ENCODE assay signal across 38 cellular contexts in the genomic region with DNA sequence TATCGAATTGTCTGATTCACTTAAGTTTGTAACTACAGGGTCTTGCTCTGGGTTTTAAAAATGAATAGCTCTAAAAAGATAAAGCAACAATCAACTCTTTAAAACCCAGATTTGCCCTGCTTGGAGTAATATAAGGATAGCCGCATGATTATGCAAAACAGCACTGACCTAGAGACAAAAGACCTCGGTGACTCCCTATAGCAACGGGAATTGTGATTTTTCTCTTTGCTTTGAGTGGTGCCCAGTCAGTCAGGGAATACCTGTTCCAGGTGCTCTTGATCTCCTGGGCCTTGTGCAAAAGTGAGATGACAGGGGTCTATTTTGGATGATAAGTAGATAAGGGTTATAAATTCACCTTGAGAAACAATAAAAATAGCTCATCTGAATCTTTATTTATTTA.
"Had no signal": no experiment of that assay in that cellular context is flagged by ENCODE, and none has a peak within 500 bp of the region (broad histone marks: within the 10 kb centered on the region; RNA-seq: fewer than 3 reads in every experiment).

No MANE protein-coding gene starts in this region.

- H3K36me3 Mint-ChIP-seq: activated CD8-positive, alpha-beta memory T cell treated with anti-CD3 and anti-CD28 coated beads, Interleukin-2, amount 10 ng/mL, durations not matched to agents 7 days and 5 days; activated naive CD4-positive, alpha-beta T cell treated with anti-CD3 and anti-CD28 coated beads, Interleukin-2, amount 10 ng/mL, durations not matched to agents 7 days and 5 days; activated naive CD8-positive, alpha-beta T cell treated with anti-CD3 and anti-CD28 coated beads, Interleukin-2, amount 10 ng/mL, durations not matched to agents 7 days and 5 days; brain had no signal

- H3K9me3 Mint-ChIP-seq: activated CD4-positive, alpha-beta memory T cell treated with anti-CD3 and anti-CD28 coated beads, Interleukin-2, amount 10 ng/mL, durations not matched to agents 7 days and 5 days; activated naive CD4-positive, alpha-beta T cell treated with anti-CD3 and anti-CD28 coated beads, Interleukin-2, amount 10 ng/mL, durations not matched to agents 7 days and 5 days; activated T-cell treated with anti-CD3 and anti-CD28 coated beads, Interleukin-2, amount 50 U/mL, for 24 hours had no signal

- FAIRE-seq: bronchial epithelial cell, TTC549 had no signal

- H3K9me3 ChIP-seq: ascending aorta had no signal

- H3K4me1 ChIP-seq: ascending aorta had no signal

- H3K27me3 Mint-ChIP-seq: activated CD4-positive, alpha-beta memory T cell treated with anti-CD3 and anti-CD28 coated beads, Interleukin-2, amount 10 ng/mL, durations not matched to agents 7 days and 5 days; activated CD4-positive, alpha-beta T cell treated with anti-CD3 and anti-CD28 coated beads, Interleukin-2, amount 10 ng/mL, durations not matched to agents 7 days and 5 days; activated CD8-positive, alpha-beta memory T cell treated with anti-CD3 and anti-CD28 coated beads, Interleukin-2, amount 10 ng/mL, durations not matched to agents 7 days and 5 days; activated naive CD4-positive, alpha-beta T cell treated with anti-CD3 and anti-CD28 coated beads, Interleukin-2, amount 10 ng/mL, durations not matched to agents 7 days and 5 days; activated naive CD8-positive, alpha-beta T cell; activated naive CD8-positive, alpha-beta T cell treated with anti-CD3 and anti-CD28 coated beads, Interleukin-2, amount 10 ng/mL, durations not matched to agents 7 days and 5 days; activated naive CD8-positive, alpha-beta T cell treated with anti-CD3 and anti-CD28 coated beads, Interleukin-2, amount 50 U/mL, for 24 hours; brain; central memory CD8-positive, alpha-beta T cell had no signal

- H3K4me1 Mint-ChIP-seq: activated CD4-positive, alpha-beta memory T cell treated with anti-CD3 and anti-CD28 coated beads, Interleukin-2, amount 10 ng/mL, durations not matched to agents 7 days and 5 days; activated CD4-positive, alpha-beta T cell treated with anti-CD3 and anti-CD28 coated beads for 36 hours; activated CD4-positive, alpha-beta T cell treated with anti-CD3 and anti-CD28 coated beads, Interleukin-2, amount 10 ng/mL, durations not matched to agents 7 days and 5 days; activated CD8-positive, alpha-beta memory T cell treated with anti-CD3 and anti-CD28 coated beads, Interleukin-2, amount 10 ng/mL, durations not matched to agents 7 days and 5 days; activated naive CD4-positive, alpha-beta T cell treated with anti-CD3 and anti-CD28 coated beads, Interleukin-2, amount 10 ng/mL, durations not matched to agents 7 days and 5 days; activated naive CD4-positive, alpha-beta T cell treated with anti-CD3 and anti-CD28 coated beads, Interleukin-2, amount 50 U/mL, for 24 hours; activated naive CD8-positive, alpha-beta T cell treated with anti-CD3 and anti-CD28 coated beads, Interleukin-2, amount 10 ng/mL, durations not matched to agents 7 days and 5 days; activated naive CD8-positive, alpha-beta T cell treated with anti-CD3 and anti-CD28 coated beads, Interleukin-2, amount 50 U/mL, for 24 hours; brain; central memory CD8-positive, alpha-beta T cell had no signal

- H3K27ac Mint-ChIP-seq: activated CD4-positive, alpha-beta memory T cell treated with anti-CD3 and anti-CD28 coated beads, Interleukin-2, amount 10 ng/mL, durations not matched to agents 7 days and 5 days; activated CD4-positive, alpha-beta T cell treated with anti-CD3 and anti-CD28 coated beads for 36 hours; activated CD4-positive, alpha-beta T cell treated with anti-CD3 and anti-CD28 coated beads, Interleukin-2, amount 10 ng/mL, durations not matched to agents 7 days and 5 days; activated CD8-positive, alpha-beta memory T cell treated with anti-CD3 and anti-CD28 coated beads, Interleukin-2, amount 10 ng/mL, durations not matched to agents 7 days and 5 days; activated CD8-positive, alpha-beta T cell treated with anti-CD3 and anti-CD28 coated beads, Interleukin-2, amount 10 ng/mL, durations not matched to agents 7 days and 5 days; activated naive CD4-positive, alpha-beta T cell treated with anti-CD3 and anti-CD28 coated beads, Interleukin-2, amount 10 ng/mL, durations not matched to agents 7 days and 5 days; activated naive CD4-positive, alpha-beta T cell treated with anti-CD3 and anti-CD28 coated beads, Interleukin-2, amount 50 U/mL, for 24 hours; activated naive CD8-positive, alpha-beta T cell; activated naive CD8-positive, alpha-beta T cell treated with anti-CD3 and anti-CD28 coated beads, Interleukin-2, amount 10 ng/mL, durations not matched to agents 7 days and 5 days; activated naive CD8-positive, alpha-beta T cell treated with anti-CD3 and anti-CD28 coated beads, Interleukin-2, amount 50 U/mL, for 24 hours; activated T-cell treated with anti-CD3 and anti-CD28 coated beads, Interleukin-2, amount 50 U/mL, for 24 hours; activated T-helper 2 cell treated with anti-CD3 and anti-CD28 coated beads, Interferon-gamma antibody, Interleukin-2, Interleukin-4, amounts not matched to agents 10 μg/mL and 5 μg/mL and 100 μg/mL, durations not matched to agents 14 hours and 24 hours and 36 hours; brain; T-helper 1 cell treated with Interleukin-12 subunit alpha and Interleukin-12 subunit beta and Interleukin-4 antibody, amounts not matched to agents 30 μg/mL and 1 μg/mL, for 36 hours; T-helper 2 cell treated with Interferon-gamma antibody and Interleukin-4, amounts not matched to agents 5 μg/mL and 100 μg/mL, for 36 hours had no signal

- H3K27ac ChIP-seq: ascending aorta, cardiac muscle cell, VCaP had no signal

- H3K4me3 Mint-ChIP-seq: activated CD4-positive, alpha-beta memory T cell treated with anti-CD3 and anti-CD28 coated beads, Interleukin-2, amount 10 ng/mL, durations not matched to agents 7 days and 5 days; activated CD4-positive, alpha-beta T cell treated with anti-CD3 and anti-CD28 coated beads for 36 hours; activated CD4-positive, alpha-beta T cell treated with anti-CD3 and anti-CD28 coated beads, Interleukin-2, amount 10 ng/mL, durations not matched to agents 7 days and 5 days; activated CD8-positive, alpha-beta memory T cell treated with anti-CD3 and anti-CD28 coated beads, Interleukin-2, amount 10 ng/mL, durations not matched to agents 7 days and 5 days; activated CD8-positive, alpha-beta T cell treated with anti-CD3 and anti-CD28 coated beads, Interleukin-2, amount 10 ng/mL, durations not matched to agents 7 days and 5 days; activated naive CD4-positive, alpha-beta T cell treated with anti-CD3 and anti-CD28 coated beads, Interleukin-2, amount 10 ng/mL, durations not matched to agents 7 days and 5 days; activated naive CD4-positive, alpha-beta T cell treated with anti-CD3 and anti-CD28 coated beads, Interleukin-2, amount 50 U/mL, for 24 hours; activated naive CD8-positive, alpha-beta T cell; activated naive CD8-positive, alpha-beta T cell treated with anti-CD3 and anti-CD28 coated beads, Interleukin-2, amount 10 ng/mL, durations not matched to agents 7 days and 5 days; activated naive CD8-positive, alpha-beta T cell treated with anti-CD3 and anti-CD28 coated beads, Interleukin-2, amount 50 U/mL, for 24 hours; activated T-cell treated with anti-CD3 and anti-CD28 coated beads, Interleukin-2, amount 50 U/mL, for 24 hours; brain; central memory CD8-positive, alpha-beta T cell; T-helper 1 cell treated with Interleukin-12 subunit alpha and Interleukin-12 subunit beta and Interleukin-4 antibody, amounts not matched to agents 30 μg/mL and 1 μg/mL, for 36 hours; T-helper 2 cell treated with Interferon-gamma antibody and Interleukin-4, amounts not matched to agents 5 μg/mL and 100 μg/mL, for 36 hours had no signal

- ATAC-seq: activated CD4-positive, alpha-beta T cell treated with anti-CD3 and anti-CD28 coated beads for 36 hours; activated CD4-positive, CD25-positive, alpha-beta regulatory T cell treated with anti-CD3 and anti-CD28 coated beads, Interleukin-2, amount 50 U/mL, for 24 hours; activated CD8-positive, alpha-beta memory T cell treated with anti-CD3 and anti-CD28 coated beads, Interleukin-2, amount 10 ng/mL, durations not matched to agents 7 days and 5 days; activated CD8-positive, alpha-beta T cell treated with anti-CD3 and anti-CD28 coated beads, Interleukin-2, amount 10 ng/mL, durations not matched to agents 7 days and 5 days; activated naive CD8-positive, alpha-beta T cell treated with anti-CD3 and anti-CD28 coated beads, Interleukin-2, amount 50 U/mL, for 24 hours had no signal

- H3K27me3 ChIP-seq: ascending aorta, cardiac muscle cell had no signal

- DNase-seq: activated CD4-positive, alpha-beta memory T cell treated with anti-CD3 and anti-CD28 coated beads, Interleukin-2, amount 10 ng/mL, durations not matched to agents 7 days and 5 days; activated CD4-positive, alpha-beta T cell treated with anti-CD3 and anti-CD28 coated beads for 1 hour; activated CD4-positive, alpha-beta T cell treated with anti-CD3 and anti-CD28 coated beads for 36 hours; activated CD4-positive, alpha-beta T cell treated with anti-CD3 and anti-CD28 coated beads for 48 hours; activated CD4-positive, alpha-beta T cell treated with anti-CD3 and anti-CD28 coated beads, Interleukin-2, amount 10 ng/mL, durations not matched to agents 7 days and 5 days; activated CD4-positive, alpha-beta T cell treated with anti-CD3 and anti-CD28 coated beads, Interleukin-2, amount 50 U/mL, for 48 hours; activated CD4-positive, CD25-positive, alpha-beta regulatory T cell; activated CD8-positive, alpha-beta memory T cell treated with anti-CD3 and anti-CD28 coated beads for 24 hours; activated CD8-positive, alpha-beta memory T cell treated with anti-CD3 and anti-CD28 coated beads, Interleukin-2, amount 10 ng/mL, durations not matched to agents 7 days and 5 days; activated CD8-positive, alpha-beta memory T cell treated with anti-CD3 and anti-CD28 coated beads, Interleukin-2, amount 50 U/mL, for 48 hours; activated CD8-positive, alpha-beta T cell treated with anti-CD3 and anti-CD28 coated beads, Interleukin-2, amount 10 ng/mL, durations not matched to agents 7 days and 5 days; activated effector memory CD4-positive, alpha-beta T cell treated with Interleukin-2 at 50 U/mL for 16 hours; activated gamma-delta T cell; activated naive CD4-positive, alpha-beta T cell treated with anti-CD3 and anti-CD28 coated beads, Interleukin-2, amount 10 ng/mL, durations not matched to agents 7 days and 5 days; activated naive CD4-positive, alpha-beta T cell treated with Interleukin-2 at 50 U/mL for 16 hours; activated naive CD8-positive, alpha-beta T cell treated with anti-CD3 and anti-CD28 coated beads, Interleukin-2, amount 10 ng/mL, durations not matched to agents 7 days and 5 days; activated naive CD8-positive, alpha-beta T cell treated with anti-CD3 and anti-CD28 coated beads, Interleukin-2, amount 50 U/mL, for 24 hours; activated T-cell treated with anti-CD3 and anti-CD28 coated beads, Interleukin-2, amount 50 U/mL, for 24 hours; activated T-cell treated with anti-CD3 and anti-CD28 coated beads, Interleukin-2, amount 50 U/mL, for 48 hours; amygdala; anterior cingulate cortex; caudate nucleus; T-helper 1 cell; T-helper 2 cell; T-helper 9 cell had no signal

- H3K36me3 ChIP-seq: ascending aorta, cardiac muscle cell had no signal

- H3K4me3 ChIP-seq: ascending aorta, cardiac muscle cell had no signal
